ENCODE assay signal across 1 cellular context in the genomic region with DNA sequence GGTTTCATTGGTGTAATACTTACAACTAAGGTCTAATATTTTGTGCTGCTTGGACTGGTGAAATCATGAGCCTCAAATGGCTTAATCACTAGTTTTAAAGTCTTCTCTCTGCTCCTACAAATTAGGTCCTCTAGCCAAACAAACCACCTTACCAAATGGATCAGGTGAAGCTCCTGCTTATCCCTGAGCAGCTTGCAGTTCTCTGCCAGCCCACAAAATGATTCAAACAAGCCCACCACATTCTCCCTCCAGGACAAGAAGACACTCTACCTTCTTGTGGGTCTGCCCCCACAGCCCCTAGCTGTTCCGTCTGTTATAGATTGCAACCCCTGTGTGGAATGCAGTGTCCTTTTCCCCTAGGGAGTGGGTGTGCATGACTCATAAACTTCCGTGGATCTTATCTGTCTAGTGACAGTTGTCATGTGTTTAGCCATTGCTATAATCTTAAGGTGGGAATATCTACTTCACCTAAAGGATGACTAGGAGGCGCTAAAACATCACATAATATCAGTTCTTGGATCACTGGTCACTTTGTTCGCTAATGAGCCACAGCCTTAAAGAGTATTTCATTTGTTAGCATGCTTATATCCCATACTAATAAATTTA.
TF ChIP-seq lines count a peak whose summit lies in the region.

No MANE protein-coding gene starts in this region.

TF ChIP-seq in SK-N-SH treated with all-trans-retinoic acid at 6 μM for 48 hours, 23 proteins besides CTCF, POLR2A, EP300 and RAD21 (continued from another document):
- TF ChIP-seq, protein P1, sequence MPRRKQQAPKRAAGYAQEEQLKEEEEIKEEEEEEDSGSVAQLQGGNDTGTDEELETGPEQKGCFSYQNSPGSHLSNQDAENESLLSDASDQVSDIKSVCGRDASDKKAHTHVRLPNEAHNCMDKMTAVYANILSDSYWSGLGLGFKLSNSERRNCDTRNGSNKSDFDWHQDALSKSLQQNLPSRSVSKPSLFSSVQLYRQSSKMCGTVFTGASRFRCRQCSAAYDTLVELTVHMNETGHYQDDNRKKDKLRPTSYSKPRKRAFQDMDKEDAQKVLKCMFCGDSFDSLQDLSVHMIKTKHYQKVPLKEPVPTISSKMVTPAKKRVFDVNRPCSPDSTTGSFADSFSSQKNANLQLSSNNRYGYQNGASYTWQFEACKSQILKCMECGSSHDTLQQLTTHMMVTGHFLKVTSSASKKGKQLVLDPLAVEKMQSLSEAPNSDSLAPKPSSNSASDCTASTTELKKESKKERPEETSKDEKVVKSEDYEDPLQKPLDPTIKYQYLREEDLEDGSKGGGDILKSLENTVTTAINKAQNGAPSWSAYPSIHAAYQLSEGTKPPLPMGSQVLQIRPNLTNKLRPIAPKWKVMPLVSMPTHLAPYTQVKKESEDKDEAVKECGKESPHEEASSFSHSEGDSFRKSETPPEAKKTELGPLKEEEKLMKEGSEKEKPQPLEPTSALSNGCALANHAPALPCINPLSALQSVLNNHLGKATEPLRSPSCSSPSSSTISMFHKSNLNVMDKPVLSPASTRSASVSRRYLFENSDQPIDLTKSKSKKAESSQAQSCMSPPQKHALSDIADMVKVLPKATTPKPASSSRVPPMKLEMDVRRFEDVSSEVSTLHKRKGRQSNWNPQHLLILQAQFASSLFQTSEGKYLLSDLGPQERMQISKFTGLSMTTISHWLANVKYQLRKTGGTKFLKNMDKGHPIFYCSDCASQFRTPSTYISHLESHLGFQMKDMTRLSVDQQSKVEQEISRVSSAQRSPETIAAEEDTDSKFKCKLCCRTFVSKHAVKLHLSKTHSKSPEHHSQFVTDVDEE (CRISPR knock-in tag; IDR thresholded peaks at IDR 0.05) = no peak
- TF ChIP-seq ZFP3 (CRISPR knock-in tag; IDR thresholded peaks at IDR 0.05) (no peak), CSDC2 (CRISPR knock-in tag; IDR thresholded peaks at IDR 0.05) (no peak), ZNF565 (CRISPR knock-in tag; conservative IDR thresholded peaks at IDR 0.05; ENCODE audit: low read depth) (no peak), OSR1 (CRISPR knock-in tag; IDR thresholded peaks at IDR 0.05) (no peak), CSRNP3 (CRISPR knock-in tag; IDR thresholded peaks at IDR 0.05) (no peak), SNAI2 (CRISPR knock-in tag; IDR thresholded peaks at IDR 0.05) (no peak), RARB (CRISPR knock-in tag; IDR thresholded peaks at IDR 0.05) (no peak), CREB5 (CRISPR knock-in tag; IDR thresholded peaks at IDR 0.05; ENCODE audit: low read depth) (no peak), ZNF70 (CRISPR knock-in tag; IDR thresholded peaks at IDR 0.05) (no peak), GLIS3 (CRISPR knock-in tag; IDR thresholded peaks at IDR 0.05) (no peak), PPARA (CRISPR knock-in tag; IDR thresholded peaks at IDR 0.05; ENCODE audit: borderline replicate concordance) (no peak)
TF ChIP-seq in SK-N-SH treated with all-trans-retinoic acid at 6 μM for 48 hours: peak in this region for 0.
